Comparison of ENCODE assay signal across 14 cellular contexts in genomic region chr5:169651526-169651925, GRCh38. TPM values are rescaled to one million over a fixed set of nuclear protein-coding genes. Genes with fewer than 3 reads are reported as not detected.
DNase-seq lines count a peak whose midpoint lies in the region; ATAC-seq and TF ChIP-seq lines count a peak whose summit lies in the region.
"Had no signal": no experiment of that assay in that cellular context is flagged by ENCODE, and none has a peak within 500 bp of the region (broad histone marks: within the 10 kb centered on the region; RNA-seq: fewer than 3 reads in every experiment).

No MANE protein-coding gene starts in this region.

- H3K27me3 Mint-ChIP-seq in T-helper 2 cell treated with Interferon-gamma antibody and Interleukin-4, amounts not matched to agents 5 μg/mL and 100 μg/mL, for 36 hours (ENCODE audit: low read depth): no peaks in the 10 kb centered on the region
- H3K27me3 Mint-ChIP-seq in natural killer cell (ENCODE audit: low read depth in 2 of 2): no peaks in the 10 kb centered on the region

- intact Hi-C loops in natural killer cell (cut with micrococcal nuclease) (loop anchor here (2.0 kb wide), 1 partner anchor 15 kb away; the partner anchor contains the start of gene DOCK2), prostate gland (cut with DNase I) (no loop called here)

- TF ChIP-seq CTCF in Loucy (conservative IDR thresholded peaks at IDR 0.05; ENCODE audit: low read length): no peak
- no peak for TF ChIP-seq CTCF in natural killer cell (IDR thresholded peaks at IDR 0.05)
- no peak for TF ChIP-seq CTCF in prostate gland (IDR thresholded peaks at IDR 0.05)

- H3K9me3 ChIP-seq in Loucy (ENCODE audit: insufficient read depth, low read depth, low read length) (no peaks in the 10 kb centered on the region), adipocyte (ENCODE audit: control insufficient read depth, low read length) (no peaks in the 10 kb centered on the region), prostate gland (no peaks in the 10 kb centered on the region)
- H3K9me3 ChIP-seq: A549 had no signal

- H3K4me1 ChIP-seq in Loucy (ENCODE audit: insufficient read depth, low read length, poor library complexity, severe bottlenecking): peaks cover 51% of the 10 kb centered on the region
- peaks cover 24% of the 10 kb centered on the region for H3K4me1 ChIP-seq in adipocyte (ENCODE audit: control insufficient read depth, insufficient read depth, low read length)
- no peaks in the 10 kb centered on the region for H3K4me1 ChIP-seq in prostate gland (replicated peaks)

- no peaks in the 10 kb centered on the region for H3K9me2 ChIP-seq in Loucy (replicated peaks; ENCODE audit: low read depth, low read length)

- 61% methylated on average over 5 of the region's 5 CpGs for WGBS in prostate gland

- no peaks in the 10 kb centered on the region for H3F3A ChIP-seq in Loucy (ENCODE audit: low read depth)

- H3K4me1 Mint-ChIP-seq in T-helper 2 cell treated with Interferon-gamma antibody and Interleukin-4, amounts not matched to agents 5 μg/mL and 100 μg/mL, for 36 hours (ENCODE audit: low read depth): peaks cover 88% of the 10 kb centered on the region
- peaks cover 99 to 100% of the 10 kb centered on the region in 2 donors for H3K4me1 Mint-ChIP-seq in natural killer cell

- H3K79me2 ChIP-seq in Loucy (ENCODE audit: insufficient read depth, low read length): peaks cover 72% of the 10 kb centered on the region

- H3K4me3 ChIP-seq in Loucy (ENCODE audit: low read length, poor library complexity, severe bottlenecking) (peak overlapping the region; percentile 52), adipocyte (ENCODE audit: low read length) (peak overlapping the region; percentile 17), prostate gland (no peak overlapping the region)
- H3K4me3 ChIP-seq: A549 had no signal

- DNase-seq in T-helper 2 cell treated with Interferon-gamma antibody and Interleukin-4, amounts not matched to agents 5 μg/mL and 100 μg/mL, for 36 hours (ENCODE audit: low spot score): no peak
- DNase-seq in T-helper 2 cell: no peak
- DNase-seq in adipocyte (ENCODE audit: low read depth): no peak
- DNase-seq in natural killer cell: no peak
- DNase-seq in D341Med (ENCODE audit: low spot score): no peak
- DNase-seq in prostate gland (ENCODE audit: low spot score): no peak
- DNase-seq: effector CD4-positive, alpha-beta T cell; NCI-H1105; NCI-H526 had no signal

- no peak overlapping the region for H3K27ac ChIP-seq in prostate gland
- H3K27ac ChIP-seq: HL-60 had no signal

- peak overlapping the region; percentile 87 for H3K27ac Mint-ChIP-seq in T-helper 2 cell treated with Interferon-gamma antibody and Interleukin-4, amounts not matched to agents 5 μg/mL and 100 μg/mL, for 36 hours
- peak overlapping the region; percentile 90 to 94 for H3K27ac Mint-ChIP-seq in natural killer cell

- H3K9ac ChIP-seq in Loucy (ENCODE audit: low read depth, low read length, poor library complexity, severe bottlenecking) (no peak overlapping the region), adipocyte (ENCODE audit: low read length) (no peak overlapping the region)

- ATAC-seq in natural killer cell (no peak), HG02852 (IDR thresholded peaks at IDR 0.05; ENCODE audit: unreplicated experiment) (no peak)

- H3K27me3 ChIP-seq in Loucy (ENCODE audit: insufficient read depth, low read length, poor library complexity, severe bottlenecking): no peaks in the 10 kb centered on the region
- no peaks in the 10 kb centered on the region for H3K27me3 ChIP-seq in adipocyte (replicated peaks; ENCODE audit: control insufficient read depth, insufficient read depth, low read length)
- no peaks in the 10 kb centered on the region for H3K27me3 ChIP-seq in prostate gland (replicated peaks; ENCODE audit: insufficient read depth)

- H3K36me3 ChIP-seq in Loucy (ENCODE audit: insufficient read depth, low read length) (peaks cover 27% of the 10 kb centered on the region; the same call in 1 of the 2 replicates), adipocyte (ENCODE audit: control insufficient read depth, insufficient read depth, low read length, severe bottlenecking) (no peaks in the 10 kb centered on the region), prostate gland (no peaks in the 10 kb centered on the region)

- H3K4me3 Mint-ChIP-seq in T-helper 2 cell treated with Interferon-gamma antibody and Interleukin-4, amounts not matched to agents 5 μg/mL and 100 μg/mL, for 36 hours: peak overlapping the region; percentile 86
- H3K4me3 Mint-ChIP-seq in natural killer cell: peak overlapping the region; percentile 64

- no peak for TF ChIP-seq POLR2A in prostate gland (IDR thresholded peaks at IDR 0.05)

- H3K9me3 Mint-ChIP-seq in T-helper 2 cell treated with Interferon-gamma antibody and Interleukin-4, amounts not matched to agents 5 μg/mL and 100 μg/mL, for 36 hours: no peaks in the 10 kb centered on the region
- H3K9me3 Mint-ChIP-seq in natural killer cell: no peaks in the 10 kb centered on the region

- no peak overlapping the region for H2AFZ ChIP-seq in Loucy (ENCODE audit: low read length)

- H3K36me3 Mint-ChIP-seq in T-helper 2 cell treated with Interferon-gamma antibody and Interleukin-4, amounts not matched to agents 5 μg/mL and 100 μg/mL, for 36 hours (ENCODE audit: low read depth): peaks cover 61% of the 10 kb centered on the region
- no peaks in the 10 kb centered on the region for H3K36me3 Mint-ChIP-seq in natural killer cell

- H4K20me1 ChIP-seq in Loucy (ENCODE audit: insufficient read depth, low read length, poor library complexity, severe bottlenecking): peaks cover 38% of the 10 kb centered on the region

- peak overlapping the region; percentile 67 for H3K4me2 ChIP-seq in Loucy (ENCODE audit: low read depth, low read length, poor library complexity, severe bottlenecking)
- H3K4me2 ChIP-seq: A549 had no signal

RNA-seq across cellular contexts. Expression of gene DOCK2, which starts 14.5 kb away (rescaled TPM):
- total RNA-seq in natural killer cell (100 to 1,000 TPM; 317 to 361 (median 320) TPM), prostate gland (1 to 10 TPM; 2.5 to 6.2 TPM)
- total RNA-seq: SK-MEL-5 had no signal

Comparison
In these comparisons a context has a peak if more than half of its experiments do, and no peak if none do; other contexts are left out.
1. H3K4me3 ChIP-seq: peak in Loucy (single experiment) and adipocyte (single experiment); none in prostate gland (0 of 2).
2. RNA of gene DOCK2, which starts 14.5 kb away (total RNA-seq): 317 to 361 TPM in natural killer cell; 2.5 to 6.2 TPM in prostate gland; every median in the first group is over 10 times any median in the second.